Comparison of ENCODE assay signal across 31 cellular contexts in the genomic region with DNA sequence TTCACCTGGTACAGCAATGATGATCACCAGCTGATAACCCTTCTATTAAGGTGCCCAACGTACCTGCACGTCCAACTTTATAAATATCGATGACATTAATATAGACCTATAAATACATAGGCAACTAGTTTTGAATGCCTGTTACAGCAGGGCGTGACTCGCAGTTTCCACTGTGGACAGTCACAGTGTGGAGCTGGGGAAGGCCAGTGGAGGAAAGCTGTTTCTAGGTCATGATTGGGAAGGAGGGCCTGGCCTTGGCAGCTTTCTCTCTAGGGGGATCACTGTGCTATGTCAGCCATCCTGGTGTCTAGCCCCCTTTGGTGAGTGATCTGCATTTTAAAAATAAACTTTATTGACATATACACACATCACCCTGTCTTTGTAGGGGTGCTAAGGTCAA.
"Had no signal": no experiment of that assay in that cellular context is flagged by ENCODE, and none has a peak within 500 bp of the region (broad histone marks: within the 10 kb centered on the region; RNA-seq: fewer than 3 reads in every experiment).

No MANE protein-coding gene starts in this region.

- H3K27ac ChIP-seq: epithelial cell of prostate, esophagus squamous epithelium, heart right ventricle, left lung, neutrophil, ovary, psoas muscle, sigmoid colon, testis, transverse colon, VCaP had no signal

- H3K27me3 Mint-ChIP-seq: activated CD4-positive, alpha-beta memory T cell treated with anti-CD3 and anti-CD28 coated beads, Interleukin-2, amount 10 ng/mL, durations not matched to agents 7 days and 5 days; activated CD4-positive, alpha-beta T cell treated with anti-CD3 and anti-CD28 coated beads, Interleukin-2, amount 10 ng/mL, durations not matched to agents 7 days and 5 days; central memory CD8-positive, alpha-beta T cell had no signal

- DNase-seq: activated CD4-positive, alpha-beta memory T cell treated with anti-CD3 and anti-CD28 coated beads, Interleukin-2, amount 10 ng/mL, durations not matched to agents 7 days and 5 days; activated CD4-positive, alpha-beta T cell treated with anti-CD3 and anti-CD28 coated beads, Interleukin-2, amount 10 ng/mL, durations not matched to agents 7 days and 5 days; activated naive CD4-positive, alpha-beta T cell; activated T-cell treated with anti-CD3 and anti-CD28 coated beads for 4 hours; activated T-cell treated with anti-CD3 and anti-CD28 coated beads, Interleukin-2, amount 50 U/mL, for 72 hours; dermis blood vessel endothelial cell; effector CD8-positive, alpha-beta T cell; esophagus squamous epithelium; foreskin melanocyte; heart right ventricle; left lung; mesendoderm; natural killer cell; ovary; psoas muscle; sigmoid colon; small intestine; stimulated activated CD4-positive, alpha-beta T cell treated with anti-CD3 and anti-CD28 coated beads, Interleukin-1b, Interleukin-23, amount 100 ng/mL, for 48 hours; stimulated activated CD4-positive, alpha-beta T cell treated with anti-CD3 and anti-CD28 coated beads, Interleukin-4, amount 100 ng/mL, for 4 hours; stimulated activated CD8-positive, alpha-beta memory T cell treated with anti-CD3 and anti-CD28 coated beads, Interleukin-4, amount 100 ng/mL, for 48 hours; stimulated activated naive CD4-positive, alpha-beta T cell; T-helper 1 cell; testis; transverse colon had no signal

- ATAC-seq: activated naive CD4-positive, alpha-beta T cell treated with anti-CD3 and anti-CD28 coated beads, Interleukin-2, amount 50 U/mL, for 72 hours; activated T-cell treated with anti-CD3 and anti-CD28 coated beads, Interleukin-2, amount 50 U/mL, for 72 hours; heart right ventricle; left lung; natural killer cell; psoas muscle had no signal

- H3K4me3 ChIP-seq: esophagus squamous epithelium, heart right ventricle, left lung, lung, ovary, psoas muscle, sigmoid colon, testis, transverse colon had no signal

- H3K27me3 ChIP-seq: esophagus squamous epithelium, heart right ventricle, left lung, ovary, sigmoid colon, testis, transverse colon had no signal

- H3K4me3 Mint-ChIP-seq: activated CD4-positive, alpha-beta memory T cell treated with anti-CD3 and anti-CD28 coated beads, Interleukin-2, amount 10 ng/mL, durations not matched to agents 7 days and 5 days; activated CD4-positive, alpha-beta T cell treated with anti-CD3 and anti-CD28 coated beads, Interleukin-2, amount 10 ng/mL, durations not matched to agents 7 days and 5 days; activated T-cell treated with anti-CD3 and anti-CD28 coated beads, Interleukin-2, amount 50 U/mL, for 72 hours; central memory CD8-positive, alpha-beta T cell; natural killer cell; T-helper 2 cell treated with Interferon-gamma antibody and Interleukin-4, amounts not matched to agents 5 μg/mL and 100 μg/mL, for 36 hours had no signal

- H3K9me3 Mint-ChIP-seq: activated CD4-positive, alpha-beta memory T cell treated with anti-CD3 and anti-CD28 coated beads, Interleukin-2, amount 10 ng/mL, durations not matched to agents 7 days and 5 days; activated CD4-positive, alpha-beta T cell treated with anti-CD3 and anti-CD28 coated beads, Interleukin-2, amount 10 ng/mL, durations not matched to agents 7 days and 5 days; activated naive CD4-positive, alpha-beta T cell treated with anti-CD3 and anti-CD28 coated beads, Interleukin-2, amount 50 U/mL, for 72 hours; activated T-cell treated with anti-CD3 and anti-CD28 coated beads, Interleukin-2, amount 50 U/mL, for 72 hours; central memory CD8-positive, alpha-beta T cell; natural killer cell; T-helper 2 cell treated with Interferon-gamma antibody and Interleukin-4, amounts not matched to agents 5 μg/mL and 100 μg/mL, for 36 hours had no signal

- H3K36me3 ChIP-seq: left lung, neutrophil, ovary, transverse colon had no signal

- H3K4me1 Mint-ChIP-seq: central memory CD8-positive, alpha-beta T cell had no signal

- H3K4me1 ChIP-seq: left lung, psoas muscle, testis had no signal

- H3K27ac Mint-ChIP-seq: activated CD4-positive, alpha-beta memory T cell treated with anti-CD3 and anti-CD28 coated beads, Interleukin-2, amount 10 ng/mL, durations not matched to agents 7 days and 5 days; activated CD4-positive, alpha-beta T cell treated with anti-CD3 and anti-CD28 coated beads, Interleukin-2, amount 10 ng/mL, durations not matched to agents 7 days and 5 days; activated T-cell treated with anti-CD3 and anti-CD28 coated beads, Interleukin-2, amount 50 U/mL, for 72 hours; natural killer cell; T-helper 2 cell treated with Interferon-gamma antibody and Interleukin-4, amounts not matched to agents 5 μg/mL and 100 μg/mL, for 36 hours had no signal

- H3K36me3 Mint-ChIP-seq: activated naive CD4-positive, alpha-beta T cell treated with anti-CD3 and anti-CD28 coated beads, Interleukin-2, amount 50 U/mL, for 72 hours; natural killer cell had no signal

- H3K9me3 ChIP-seq: esophagus squamous epithelium, heart right ventricle, left lung, neutrophil, ovary, psoas muscle, sigmoid colon, testis, transverse colon had no signal
